ENCODE assay signal across 11 cellular contexts in genomic region chr1:108050134-108050533, GRCh38.
A peak's percentile ranks its signal among the peaks of the same experiment; 100 is the strongest.
DNase-seq lines count a peak whose midpoint lies in the region; ATAC-seq lines count a peak whose summit lies in the region.
"Had no signal": no experiment of that assay in that cellular context is flagged by ENCODE, and none has a peak within 500 bp of the region (broad histone marks: within the 10 kb centered on the region; RNA-seq: fewer than 3 reads in every experiment).

No MANE protein-coding gene starts in this region.

- peaks cover 8 to 20% of the 10 kb centered on the region in 2 donors for H3K4me1 Mint-ChIP-seq in effector memory CD8-positive, alpha-beta T cell (ENCODE audit: low read depth in 2 of 2)
- H3K4me1 Mint-ChIP-seq in naive B cell, result peaks cover 2 to 31% (median 29%) of the 10 kb centered on the region in 3 donors
- H3K4me1 Mint-ChIP-seq in activated T-cell treated with anti-CD3 and anti-CD28 coated beads, Interleukin-2, amount 50 U/mL, for 4 hours (ENCODE audit: low read depth), result peaks cover 4% of the 10 kb centered on the region
- H3K4me1 Mint-ChIP-seq: neural crest cell had no signal

- H3K27me3 ChIP-seq in BLaER1, result no peaks in the 10 kb centered on the region
- H3K27me3 ChIP-seq: body of pancreas had no signal

- peak overlapping the region; percentile 91 for H3K27ac ChIP-seq in BLaER1

- peaks cover 8 to 23% of the 10 kb centered on the region in 2 donors for H3K27me3 Mint-ChIP-seq in effector memory CD8-positive, alpha-beta T cell
- H3K27me3 Mint-ChIP-seq in naive B cell, result no peaks in the 10 kb centered on the region
- H3K27me3 Mint-ChIP-seq in activated T-cell treated with anti-CD3 and anti-CD28 coated beads, Interleukin-2, amount 50 U/mL, for 4 hours (ENCODE audit: low read depth), result peaks cover 4% of the 10 kb centered on the region

- peak; percentile 69 to 74 for DNase-seq in Kasumi-1 (lab: John Stamatoyannopoulos, UW)
- DNase-seq in effector memory CD8-positive, alpha-beta T cell, result no peak
- peak; percentile 7 for DNase-seq in naive B cell
- DNase-seq in NCI-H1105 (lab: John Stamatoyannopoulos, UW), result no peak
- no peak for DNase-seq in activated T-cell treated with anti-CD3 and anti-CD28 coated beads, Interleukin-2, amount 50 U/mL, for 4 hours
- no peak for DNase-seq in activated CD4-positive, alpha-beta T cell treated with anti-CD3 and anti-CD28 coated beads, Interleukin-2, amount 50 U/mL, for 48 hours
- DNase-seq: H7 had no signal

- no peak overlapping the region for H3K4me3 Mint-ChIP-seq in effector memory CD8-positive, alpha-beta T cell
- peak overlapping the region in 6 of 8 donors; percentile 20 to 80 (median 40) for H3K4me3 Mint-ChIP-seq in naive B cell
- no peak overlapping the region for H3K4me3 Mint-ChIP-seq in activated T-cell treated with anti-CD3 and anti-CD28 coated beads, Interleukin-2, amount 50 U/mL, for 4 hours
- H3K4me3 Mint-ChIP-seq: neural crest cell had no signal

- no peak overlapping the region for H3K27ac Mint-ChIP-seq in effector memory CD8-positive, alpha-beta T cell
- H3K27ac Mint-ChIP-seq in naive B cell, result peak overlapping the region in 3 of 6 donors; percentile 0 to 49 (median 2)

- ATAC-seq in effector memory CD8-positive, alpha-beta T cell (replicated peaks), result peak; percentile 26
- ATAC-seq in naive B cell (ENCODE audit: low read depth in 2 of 2) (peak; percentile 51 to 76), GM21737 (IDR thresholded peaks at IDR 0.05; ENCODE audit: unreplicated experiment) (no peak)
- ATAC-seq in activated T-cell treated with anti-CD3 and anti-CD28 coated beads, Interleukin-2, amount 50 U/mL, for 4 hours, result no peak
- ATAC-seq: body of pancreas had no signal

- no peaks in the 10 kb centered on the region for H4K20me1 ChIP-seq in BLaER1

- no peak overlapping the region for H3K4me3 ChIP-seq in BLaER1
- H3K4me3 ChIP-seq: body of pancreas had no signal

- H3K9me3 Mint-ChIP-seq in effector memory CD8-positive, alpha-beta T cell, result no peaks in the 10 kb centered on the region
- H3K9me3 Mint-ChIP-seq in naive B cell, result no peaks in the 10 kb centered on the region
- no peaks in the 10 kb centered on the region for H3K9me3 Mint-ChIP-seq in activated T-cell treated with anti-CD3 and anti-CD28 coated beads, Interleukin-2, amount 50 U/mL, for 4 hours
- H3K9me3 Mint-ChIP-seq: neural crest cell had no signal

- H3K9me3 ChIP-seq in BLaER1, result peaks cover 38% of the 10 kb centered on the region
- H3K9me3 ChIP-seq: body of pancreas had no signal

- H3K9ac ChIP-seq in BLaER1, result peak overlapping the region; percentile 77

- H3K36me3 ChIP-seq in BLaER1, result no peaks in the 10 kb centered on the region; the same call in 1 of the 2 replicates

- H3K36me3 Mint-ChIP-seq in effector memory CD8-positive, alpha-beta T cell (ENCODE audit: insufficient read depth), result no peaks in the 10 kb centered on the region
- H3K36me3 Mint-ChIP-seq in naive B cell, result peaks cover 0 to 14% of the 10 kb centered on the region in 2 donors
- no peaks in the 10 kb centered on the region for H3K36me3 Mint-ChIP-seq in activated T-cell treated with anti-CD3 and anti-CD28 coated beads, Interleukin-2, amount 50 U/mL, for 4 hours (ENCODE audit: insufficient read depth)

- H3K4me1 ChIP-seq in BLaER1, result peaks cover 100% of the 10 kb centered on the region

- peak overlapping the region; percentile 79 for H3K4me2 ChIP-seq in BLaER1

Comparison
In these comparisons a context has a peak if more than half of its experiments do, and no peak if none do; other contexts are left out.
1. DNase-seq: peak in Kasumi-1 (2 of 2) and naive B cell (single experiment); none in effector memory CD8-positive, alpha-beta T cell (0 of 3), NCI-H1105 (single experiment), activated T-cell treated with anti-CD3 and anti-CD28 coated beads, Interleukin-2, amount 50 U/mL, for 4 hours (single experiment) and activated CD4-positive, alpha-beta T cell treated with anti-CD3 and anti-CD28 coated beads, Interleukin-2, amount 50 U/mL, for 48 hours (0 of 2).
2. ATAC-seq: peak in effector memory CD8-positive, alpha-beta T cell (single experiment) and naive B cell (2 of 2); none in GM21737 (single experiment) and activated T-cell treated with anti-CD3 and anti-CD28 coated beads, Interleukin-2, amount 50 U/mL, for 4 hours (0 of 2).
3. H3K4me3 Mint-ChIP-seq: peak in naive B cell (6 of 8); none in effector memory CD8-positive, alpha-beta T cell (0 of 2) and activated T-cell treated with anti-CD3 and anti-CD28 coated beads, Interleukin-2, amount 50 U/mL, for 4 hours (single experiment).